Comparison of ENCODE assay signal across 23 cellular contexts in genomic region chr3:75254685-75255084, GRCh38.
"Had no signal": no experiment of that assay in that cellular context is flagged by ENCODE, and none has a peak within 500 bp of the region (broad histone marks: within the 10 kb centered on the region; RNA-seq: fewer than 3 reads in every experiment).

No MANE protein-coding gene starts in this region.

- H3K36me3 ChIP-seq: adrenal gland, ascending aorta, brain microvascular endothelial cell, left ventricle myocardium inferior, ovary, prostate gland, spleen, vagina had no signal

- H3K4me1 Mint-ChIP-seq: naive thymus-derived CD8-positive, alpha-beta T cell had no signal

- H3K27ac ChIP-seq: adrenal gland, ascending aorta, brain microvascular endothelial cell, left ventricle myocardium inferior, ovary, prostate gland, spleen, testis, vagina had no signal

- H3K36me3 Mint-ChIP-seq: activated naive CD8-positive, alpha-beta T cell; naive thymus-derived CD8-positive, alpha-beta T cell had no signal

- ATAC-seq: esophagus mucosa; naive thymus-derived CD8-positive, alpha-beta T cell had no signal

- H3K27me3 ChIP-seq: adrenal gland, ascending aorta, brain microvascular endothelial cell, ovary, spleen, testis, vagina had no signal

- H3K4me1 ChIP-seq: adrenal gland, ascending aorta, left ventricle myocardium inferior, prostate gland, spleen, testis, vagina had no signal

- H3K27me3 Mint-ChIP-seq: activated T-cell treated with anti-CD3 and anti-CD28 coated beads, Interleukin-2, amount 50 U/mL, for 24 hours had no signal

- H3K9me3 ChIP-seq: adrenal gland, ascending aorta, left ventricle myocardium inferior, ovary, prostate gland, spleen, testis, vagina had no signal

- H3K4me3 ChIP-seq: adrenal gland, ascending aorta, left ventricle myocardium inferior, ovary, prostate gland, spleen, testis, vagina had no signal

- H3K27ac Mint-ChIP-seq: activated naive CD8-positive, alpha-beta T cell; activated T-cell treated with anti-CD3 and anti-CD28 coated beads, Interleukin-2, amount 50 U/mL, for 24 hours; activated T-helper 2 cell treated with anti-CD3 and anti-CD28 coated beads, Interferon-gamma antibody, Interleukin-2, Interleukin-4, amounts not matched to agents 10 μg/mL and 5 μg/mL and 100 μg/mL, durations not matched to agents 14 hours and 24 hours and 36 hours; naive thymus-derived CD8-positive, alpha-beta T cell had no signal

- FAIRE-seq: endothelial cell of umbilical vein had no signal

- H3K9me3 Mint-ChIP-seq: activated T-cell treated with anti-CD3 and anti-CD28 coated beads, Interleukin-2, amount 50 U/mL, for 24 hours; activated T-helper 2 cell treated with anti-CD3 and anti-CD28 coated beads, Interferon-gamma antibody, Interleukin-2, Interleukin-4, amounts not matched to agents 10 μg/mL and 5 μg/mL and 100 μg/mL, durations not matched to agents 14 hours and 24 hours and 36 hours; naive thymus-derived CD8-positive, alpha-beta T cell had no signal

- H3K4me3 Mint-ChIP-seq: activated naive CD8-positive, alpha-beta T cell; activated T-cell treated with anti-CD3 and anti-CD28 coated beads, Interleukin-2, amount 50 U/mL, for 24 hours; naive thymus-derived CD8-positive, alpha-beta T cell had no signal

- DNase-seq: activated naive CD4-positive, alpha-beta T cell; activated T-cell treated with anti-CD3 and anti-CD28 coated beads, Interleukin-2, amount 50 U/mL, for 24 hours; adrenal gland; brain microvascular endothelial cell; caudate nucleus; effector memory CD4-positive, alpha-beta T cell; foreskin melanocyte; left ventricle myocardium inferior; naive thymus-derived CD8-positive, alpha-beta T cell; ovary; spleen; stimulated activated CD4-positive, alpha-beta T cell treated with anti-CD3 and anti-CD28 coated beads, Interleukin-4, amount 100 ng/mL, for 1 hour; stimulated activated naive CD4-positive, alpha-beta T cell; T-helper 9 cell; testis; trophoblast cell had no signal
